Comparison of ENCODE assay signal across 17 cellular contexts in genomic region chr14:104700224-104700623, GRCh38. TPM values are rescaled to one million over a fixed set of nuclear protein-coding genes. Genes with fewer than 3 reads are reported as not detected.
DNase-seq lines count a peak whose midpoint lies in the region; ATAC-seq, FAIRE-seq and TF ChIP-seq lines count a peak whose summit lies in the region.
"Had no signal": no experiment of that assay in that cellular context is flagged by ENCODE, and none has a peak within 500 bp of the region (broad histone marks: within the 10 kb centered on the region; RNA-seq: fewer than 3 reads in every experiment).

No MANE protein-coding gene starts in this region.

- no peaks in the 10 kb centered on the region for H3K27me3 ChIP-seq in CD4-positive, alpha-beta T cell (ENCODE audit: control insufficient read depth, insufficient read depth, low read length)
- H3K27me3 ChIP-seq in IMR-90 (ENCODE audit: control insufficient read depth, insufficient read depth, low read length) = no peaks in the 10 kb centered on the region
- H3K27me3 ChIP-seq in H1 (replicated peaks in 1 of 4; ENCODE audit: control insufficient read depth in 3 of 4, extremely low read depth in 1 of 4, insufficient read depth in 3 of 4, low read length in 3 of 4) = no peaks in the 10 kb centered on the region; a peak in 1 of 7 replicates
- H3K27me3 ChIP-seq in body of pancreas = no peaks in the 10 kb centered on the region

- 0 out of 2 replicates have a peak overlapping the region, but pooled peaks have one; percentile 50 for H2BK12ac ChIP-seq in H1 (ENCODE audit: low read depth, low read length)

- intact Hi-C loops in CD4-positive, alpha-beta T cell (cut with DNase I, micrococcal nuclease) = no loop called here
- intact Hi-C loops in IMR-90 (cut with micrococcal nuclease) = no loop called here
- intact Hi-C loops in body of pancreas (cut with DNase I) = loop anchor here (5.0 kb wide), 1 partner anchor 48 kb away; no protein-coding TSS in a partner anchor

- no peak overlapping the region for H4K91ac ChIP-seq in IMR-90 (ENCODE audit: insufficient read depth, low read depth, low read length)
- H4K91ac ChIP-seq in H1 (replicated peaks; ENCODE audit: insufficient read length, low read length) = peak overlapping the region; percentile 34

- H3K79me2 ChIP-seq in H1 (ENCODE audit: control insufficient read depth in 1 of 2, insufficient read depth in 2 of 2, low read length in 2 of 2) = no peaks in the 10 kb centered on the region

- POLR2A ChIA-PET in CD4-positive, alpha-beta T cell (lab: Charles Lee) = no interaction called here
- POLR2A ChIA-PET in IMR-90 (lab: Charles Lee; ENCODE audit: unreplicated experiment) = interaction anchor here (0.6 kb wide), 1 partner anchor 52 kb away, joined by 3 read pairs; no protein-coding TSS in a partner anchor
- POLR2A ChIA-PET in H1 (lab: Charles Lee; ENCODE audit: partially characterized antibody) = interaction anchor here (1.7 to 1.8 kb wide), 2 partner anchors 22 to 69 kb away, joined by 4 to 6 read pairs; no protein-coding TSS in a partner anchor

- H3K56ac ChIP-seq in IMR-90 (ENCODE audit: extremely low read depth, insufficient read depth, low read length) = no peak overlapping the region
- no peak overlapping the region for H3K56ac ChIP-seq in H1 (replicated peaks; ENCODE audit: insufficient read length, low read depth, low read length)

- peaks cover 77% of the 10 kb centered on the region for H4K20me1 ChIP-seq in IMR-90 (ENCODE audit: insufficient read depth, low read length)
- H4K20me1 ChIP-seq in H1 (replicated peaks in 1 of 2; ENCODE audit: control insufficient read depth in 1 of 2, insufficient read depth in 2 of 2, low read length in 2 of 2) = peaks cover 1 to 31% of the 10 kb centered on the region in 2 experiments

- ATAC-seq in CD4-positive, alpha-beta T cell (ENCODE audit: poor library complexity) = no peak
- ATAC-seq in IMR-90 (ENCODE audit: low read depth) = no peak
- ATAC-seq in GM21528 (IDR thresholded peaks at IDR 0.05; ENCODE audit: low FRiP score, unreplicated experiment) = no peak
- no peak for ATAC-seq in body of pancreas

- H2AK5ac ChIP-seq in IMR-90 (ENCODE audit: low read depth, low read length) = no peak overlapping the region
- H2AK5ac ChIP-seq in H1 (ENCODE audit: low read depth, low read length) = no peak overlapping the region

- H3K79me1 ChIP-seq in IMR-90 (ENCODE audit: low read depth in 1 of 2, low read length in 2 of 2) = peaks cover 12 to 83% of the 10 kb centered on the region in 2 experiments
- 0 out of 2 replicates have a peak, but pooled peaks cover 5% of the 10 kb centered on the region for H3K79me1 ChIP-seq in H1 (ENCODE audit: low read depth, low read length)

- no peak overlapping the region for H3K27ac Mint-ChIP-seq in CD4-positive, alpha-beta T cell
- peak overlapping the region; percentile 23 for H3K27ac Mint-ChIP-seq in osteocyte (ENCODE audit: unreplicated experiment)
- H3K27ac Mint-ChIP-seq: activated naive CD4-positive, alpha-beta T cell treated with anti-CD3 and anti-CD28 coated beads for 36 hours had no signal

- H3K4me1 Mint-ChIP-seq in CD4-positive, alpha-beta T cell (ENCODE audit: low read depth) = peaks cover 21% of the 10 kb centered on the region
- peaks cover 35% of the 10 kb centered on the region for H3K4me1 Mint-ChIP-seq in osteocyte (ENCODE audit: unreplicated experiment)

- H3K4me1 ChIP-seq in IMR-90 (ENCODE audit: control insufficient read depth, insufficient read depth, low read length) = peaks cover 15% of the 10 kb centered on the region
- peaks cover 0 to 17% (median 12%) of the 10 kb centered on the region in 4 experiments; a peak in 5 of 7 replicates for H3K4me1 ChIP-seq in H1 (replicated peaks in 1 of 4; ENCODE audit: control insufficient read depth in 3 of 4, insufficient read depth in 4 of 4, low read length in 3 of 4)
- no peaks in the 10 kb centered on the region for H3K4me1 ChIP-seq in body of pancreas

- peak overlapping the region; percentile 14 for H2AFZ ChIP-seq in IMR-90 (replicated peaks; ENCODE audit: low read length, poor library complexity)
- H2AFZ ChIP-seq in H1 (ENCODE audit: low read length) = no peak overlapping the region
- H2AFZ ChIP-seq: PC-9 had no signal

- CTCF ChIA-PET in CD4-positive, alpha-beta T cell (lab: Charles Lee) = no interaction called here
- CTCF ChIA-PET in IMR-90 (lab: Yijun Ruan, JAX) (no interaction called here), H1 (lab: Charles Lee; ENCODE audit: partially characterized antibody) (interaction anchor here (0.8 to 9.1 kb wide), 8 partner anchors 9 to 54 kb away, joined by 3 to 70 read pairs (median 3); no protein-coding TSS in a partner anchor)

- H3K9me3 Mint-ChIP-seq in CD4-positive, alpha-beta T cell = no peaks in the 10 kb centered on the region
- H3K9me3 Mint-ChIP-seq in osteocyte (ENCODE audit: unreplicated experiment) = no peaks in the 10 kb centered on the region
- H3K9me3 Mint-ChIP-seq: activated naive CD4-positive, alpha-beta T cell treated with anti-CD3 and anti-CD28 coated beads for 36 hours had no signal

- H2BK120ac ChIP-seq in IMR-90 (ENCODE audit: low read depth, low read length) (no peak overlapping the region), H1 (replicated peaks; ENCODE audit: low read depth, low read length) (no peak overlapping the region)

- H2BK15ac ChIP-seq in IMR-90 (ENCODE audit: low read depth, low read length) (no peak overlapping the region), H1 (ENCODE audit: low read length) (no peak overlapping the region)

- no peaks in the 10 kb centered on the region; the same call in 1 of the 2 replicates for H3K23me2 ChIP-seq in H1 (ENCODE audit: low read depth, low read length)

- H3K4me2 ChIP-seq in IMR-90 (ENCODE audit: low read depth, low read length) (no peak overlapping the region), H1 (ENCODE audit: insufficient read depth in 1 of 2, low read depth in 2 of 2, low read length in 2 of 2) (no peak overlapping the region; a peak in 1 of 4 replicates)
- H3K4me2 ChIP-seq: PC-9 had no signal

- peaks cover 20% of the 10 kb centered on the region for H3K36me3 Mint-ChIP-seq in CD4-positive, alpha-beta T cell (ENCODE audit: low read depth)
- peaks cover 9% of the 10 kb centered on the region for H3K36me3 Mint-ChIP-seq in osteocyte (ENCODE audit: unreplicated experiment)

- no TSS peak for BruUV-seq in IMR-90 (replicated peaks; lab: Mats Ljungman, UMichigan)

- H4K5ac ChIP-seq in IMR-90 (ENCODE audit: low read depth, low read length) (no peak overlapping the region), H1 (ENCODE audit: insufficient read length, low read depth, low read length) (no peak overlapping the region)

- no peaks in the 10 kb centered on the region for H3K9me3 ChIP-seq in CD4-positive, alpha-beta T cell (ENCODE audit: control insufficient read depth, low read length)
- H3K9me3 ChIP-seq in IMR-90 (ENCODE audit: control insufficient read depth, insufficient read depth, low read length) (no peaks in the 10 kb centered on the region), H1 (ENCODE audit: insufficient read depth in 2 of 2, low read depth in 1 of 2, low read length in 1 of 2) (peaks cover 6 to 17% of the 10 kb centered on the region in 2 experiments), body of pancreas (no peaks in the 10 kb centered on the region)

- H2BK20ac ChIP-seq in IMR-90 (ENCODE audit: low read depth, low read length) = no peak overlapping the region
- 0 out of 2 replicates have a peak overlapping the region, but pooled peaks have one; percentile 61 for H2BK20ac ChIP-seq in H1 (ENCODE audit: low read length)

- no peak overlapping the region for H4K8ac ChIP-seq in IMR-90 (ENCODE audit: low read depth in 2 of 2, low read length in 2 of 2)
- peak overlapping the region; percentile 71 for H4K8ac ChIP-seq in H1 (ENCODE audit: extremely low read depth, insufficient read depth, low read length)

- no peak for DNase-seq in CD4-positive, alpha-beta T cell
- DNase-seq in IMR-90 = no peak
- no peak for DNase-seq in H1 (ENCODE audit: low read depth in 1 of 2, low spot score in 2 of 2)
- no peak for DNase-seq in osteocyte (ENCODE audit: extremely low spot score, unreplicated experiment)
- DNase-seq in HuH-7 (ENCODE audit: low spot score) = no peak
- no peak for DNase-seq in NCI-H1105 (lab: John Stamatoyannopoulos, UW)
- DNase-seq in body of pancreas = no peak
- DNase-seq: activated CD4-positive, alpha-beta T cell treated with anti-CD3 and anti-CD28 coated beads, Interleukin-2, amount 50 U/mL, for 4 hours; activated naive CD4-positive, alpha-beta T cell treated with anti-CD3 and anti-CD28 coated beads for 36 hours; activated T-cell treated with anti-CD3 and anti-CD28 coated beads for 4 hours; dermis blood vessel endothelial cell; NCI-H1092 treated with DMSO at 0.1 percent for 48 hours; NCI-H2227 treated with DMSO at 0.1 percent for 48 hours; PC-9; stimulated activated CD4-positive, alpha-beta T cell treated with anti-CD3 and anti-CD28 coated beads, Interleukin-2, amount 100 ng/mL, for 48 hours had no signal

- TF ChIP-seq POLR2A in IMR-90 (IDR thresholded peaks at IDR 0.05; ENCODE audit: low read depth, low read length) (no peak), H1 (IDR thresholded peaks at IDR 0.05; ENCODE audit: control extremely low read depth in 1 of 2, low read depth in 2 of 2, low read length in 2 of 2) (no peak), body of pancreas (IDR thresholded peaks at IDR 0.05) (no peak)

- no peak for FAIRE-seq in H1 (lab: Jason Lieb, UNC)
- FAIRE-seq: H54 had no signal

- H3K14ac ChIP-seq in IMR-90 (replicated peaks; ENCODE audit: low read depth, low read length) = no peak overlapping the region
- no peak overlapping the region for H3K14ac ChIP-seq in H1 (ENCODE audit: insufficient read length)

- H3K4me3 ChIP-seq in IMR-90 (ENCODE audit: insufficient read depth, low read depth, low read length) (no peak overlapping the region), H1 (ENCODE audit: extremely low read depth in 1 of 4, insufficient read depth in 2 of 4, low read depth in 3 of 4, low read length in 4 of 4) (no peak overlapping the region), body of pancreas (no peak overlapping the region)
- H3K4me3 ChIP-seq: PC-9 had no signal

- no peak overlapping the region for H3K18ac ChIP-seq in IMR-90 (ENCODE audit: low read depth, low read length)
- peak overlapping the region; percentile 48 for H3K18ac ChIP-seq in H1 (ENCODE audit: extremely low read depth, low read length)

- no peak for TF ChIP-seq RAD21 in IMR-90 (IDR thresholded peaks at IDR 0.05; ENCODE audit: low read length)
- no peak for TF ChIP-seq RAD21 in H1 (IDR thresholded peaks at IDR 0.05 in 1 of 2, conservative IDR thresholded peaks at IDR 0.05 in 1 of 2; ENCODE audit: low read depth in 2 of 2, low read length in 2 of 2)

- H3K4ac ChIP-seq in IMR-90 (ENCODE audit: low read depth, low read length) = no peak overlapping the region
- no peak overlapping the region for H3K4ac ChIP-seq in H1 (replicated peaks; ENCODE audit: insufficient read length, low read depth, low read length)

- H2AK9ac ChIP-seq in IMR-90 (replicated peaks; ENCODE audit: low read depth, low read length, poor library complexity) = peak overlapping the region; percentile 28

- H3K36me3 ChIP-seq in IMR-90 (ENCODE audit: control insufficient read depth, insufficient read depth, low read length) = peaks cover 56% of the 10 kb centered on the region
- peaks cover 0 to 29% (median 12%) of the 10 kb centered on the region in 4 experiments; a peak in 6 of 8 replicates for H3K36me3 ChIP-seq in H1 (ENCODE audit: control insufficient read depth in 2 of 4, insufficient read depth in 4 of 4, low read length in 3 of 4)
- peaks cover 0 to 1% of the 10 kb centered on the region in 2 donors for H3K36me3 ChIP-seq in body of pancreas (replicated peaks in 1 of 2; ENCODE audit: insufficient read depth in 1 of 2, low read depth in 2 of 2)

- H3K27me3 Mint-ChIP-seq in CD4-positive, alpha-beta T cell = no peaks in the 10 kb centered on the region
- H3K27me3 Mint-ChIP-seq in osteocyte (ENCODE audit: unreplicated experiment) = no peaks in the 10 kb centered on the region

- H3K27ac ChIP-seq in CD4-positive, alpha-beta T cell (ENCODE audit: low read depth, low read length) = peak overlapping the region; percentile 17
- H3K27ac ChIP-seq in IMR-90 (ENCODE audit: insufficient read depth, low read length) (no peak overlapping the region), H1 (ENCODE audit: low read depth, low read length) (no peak overlapping the region), body of pancreas (no peak overlapping the region)
- H3K27ac ChIP-seq: PC-9 had no signal

- H3K9ac ChIP-seq in IMR-90 (ENCODE audit: low read depth, low read length) (no peak overlapping the region), H1 (replicated peaks in 1 of 4; ENCODE audit: extremely low read depth in 1 of 4, low read depth in 3 of 4, low read length in 3 of 4) (no peak overlapping the region)

- in situ Hi-C loops in IMR-90 (cut with MboI; ENCODE audit: low sequenced_read_pairs) = no loop called here

- no peaks in the 10 kb centered on the region; the same call in 1 of the 2 replicates for H3K9me1 ChIP-seq in IMR-90 (ENCODE audit: insufficient read depth, low read length)

- WGBS in IMR-90 (ENCODE audit: extremely low coverage in 2 of 2, insufficient read length in 1 of 2), 2 experiments = 73% methylated on average over 9 of the region's 13 CpGs; no CpG with 5 or more reads in 1 of the 2 experiments
- 80% methylated on average over 13 of the region's 13 CpGs; no CpG with 5 or more reads in 1 of the 2 experiments for WGBS in H1 (ENCODE audit: extremely low coverage in 1 of 2, insufficient coverage in 1 of 2, insufficient read length in 1 of 2, insufficient replicate concordance in 2 of 2, low coverage in 1 of 2, low lambda C conversion rate in 2 of 2, missing lambda C conversion rate in 1 of 2), 2 experiments
- WGBS in body of pancreas, 2 donors = 78% methylated on average over 13 of the region's 13 CpGs; no CpG with 5 or more reads in 1 of the 2 donors

- H3K4me3 Mint-ChIP-seq in CD4-positive, alpha-beta T cell = no peak overlapping the region
- H3K4me3 Mint-ChIP-seq in osteocyte (ENCODE audit: unreplicated experiment) = no peak overlapping the region
- H3K4me3 Mint-ChIP-seq: activated naive CD4-positive, alpha-beta T cell treated with anti-CD3 and anti-CD28 coated beads for 36 hours had no signal

- H2BK5ac ChIP-seq in IMR-90 (ENCODE audit: low read depth, low read length, poor library complexity, severe bottlenecking) (no peak overlapping the region), H1 (ENCODE audit: low read depth, low read length) (peak overlapping the region; percentile 66; the same call in 1 of the 2 replicates)

- no peak for TF ChIP-seq CTCF in CD4-positive, alpha-beta T cell (IDR thresholded peaks at IDR 0.05)
- TF ChIP-seq CTCF in IMR-90 (conservative IDR thresholded peaks at IDR 0.05; ENCODE audit: low read depth, low read length) (no peak), H1 (IDR thresholded peaks at IDR 0.05; ENCODE audit: control extremely low read depth in 1 of 3, insufficient read depth in 1 of 3, low read depth in 1 of 3, low read length in 3 of 3) (no peak), osteocyte (IDR thresholded peaks at IDR 0.05) (no peak), body of pancreas (IDR thresholded peaks at IDR 0.05) (no peak)

- dilution Hi-C loops in IMR-90 (cut with HindIII; ENCODE audit: low sequenced_read_pairs, unreplicated experiment) = no loop called here

- no peak for TF ChIP-seq EP300 in H1 (IDR thresholded peaks at IDR 0.05; ENCODE audit: borderline replicate concordance in 1 of 2, low read depth in 2 of 2, low read length in 2 of 2)

- H3K23ac ChIP-seq in IMR-90 (ENCODE audit: low read depth, low read length) (no peak overlapping the region), H1 (ENCODE audit: insufficient read length) (no peak overlapping the region)

RNA-seq across cellular contexts. Expression of gene INF2, which starts 10.8 kb away (rescaled TPM):
- total RNA-seq in CD4-positive, alpha-beta T cell = 10 to 100 TPM; 74.9 to 76.9 TPM
- 16.8 and 20.0 TPM in 2 replicates for total RNA-seq in IMR-90 (2012; rRNA removed)
- polyA plus RNA-seq in IMR-90 (2012; rRNA removed) = 62.1 and 76.2 TPM in 2 replicates
- 39.3 and 68.1 TPM in 2 replicates for polyA plus RNA-seq in IMR-90 (2012; cell fraction: cytosol; rRNA removed)
- 179 and 366 TPM in 2 replicates for polyA plus RNA-seq in IMR-90 (2012; cell fraction: nucleus; rRNA removed; ENCODE audit: low replicate concordance)
- 54.0 and 59.5 TPM in 2 replicates for total RNA-seq in H1 (2021; fragmentation: NEBNext Ultra II Directional; extraction: Animal tissue kit (Norgen Biotek cat#: 25700))
- 29.1 and 42.3 TPM in 2 replicates for polyA plus RNA-seq in H1 (2011; rRNA removed)
- 28.5 TPM for polyA plus RNA-seq in H1 (2011; cell fraction: cytosol; rRNA removed)
- 143 TPM for polyA plus RNA-seq in H1 (2011; cell fraction: nucleus; rRNA removed)
- 27.3 to 49.9 TPM (median 47.0 TPM) in 4 replicates for polyA plus RNA-seq in H1 (2012, experiment 1 of 2)
- 33.6 TPM for polyA plus RNA-seq in H1 (2012, experiment 2 of 2)
- 36.0 TPM for polyA plus RNA-seq in H1 (2013, experiment 1 of 2)
- polyA plus RNA-seq in H1 (2013, experiment 2 of 2) = 32.6 TPM
- polyA minus RNA-seq in H1 (2011; rRNA and poly(A)+ RNA removed) = 12.8 and 15.1 TPM in 2 replicates
- 22.1 TPM for polyA minus RNA-seq in H1 (2011; cell fraction: cytosol; rRNA and poly(A)+ RNA removed)
- 27.8 TPM for polyA minus RNA-seq in H1 (2011; cell fraction: nucleus; rRNA and poly(A)+ RNA removed)
- 124 and 130 TPM in 2 replicates for total RNA-seq in osteocyte
- total RNA-seq in body of pancreas = 10 to 100 TPM; 46.2 to 90.3 TPM

RNA-seq across cellular contexts. Expression of gene ADSS1, which starts 23.8 kb away (rescaled TPM):
- 1 to 10 TPM; 2.0 to 2.7 TPM for total RNA-seq in CD4-positive, alpha-beta T cell
- 1.8 and 2.5 TPM in 2 replicates for total RNA-seq in IMR-90 (2012; rRNA removed)
- polyA plus RNA-seq in IMR-90 (2012; rRNA removed) = 3.9 and 5.2 TPM in 2 replicates
- polyA plus RNA-seq in IMR-90 (2012; cell fraction: cytosol; rRNA removed) = 5.9 and 6.5 TPM in 2 replicates
- polyA plus RNA-seq in IMR-90 (2012; cell fraction: nucleus; rRNA removed; ENCODE audit: low replicate concordance) = 28.6 and 32.1 TPM in 2 replicates
- 7.9 and 8.9 TPM in 2 replicates for total RNA-seq in H1 (2021; fragmentation: NEBNext Ultra II Directional; extraction: Animal tissue kit (Norgen Biotek cat#: 25700))
- 7.1 and 9.4 TPM in 2 replicates for polyA plus RNA-seq in H1 (2011; rRNA removed)
- 12.8 TPM for polyA plus RNA-seq in H1 (2011; cell fraction: cytosol; rRNA removed)
- polyA plus RNA-seq in H1 (2011; cell fraction: nucleus; rRNA removed) = 43.4 TPM
- polyA plus RNA-seq in H1 (2012, experiment 1 of 2) = 8.2 to 15.0 TPM (median 11.8 TPM) in 4 replicates
- polyA plus RNA-seq in H1 (2012, experiment 2 of 2) = 9.8 TPM
- 6.2 TPM for polyA plus RNA-seq in H1 (2013, experiment 1 of 2)
- polyA plus RNA-seq in H1 (2013, experiment 2 of 2) = 5.8 TPM
- polyA minus RNA-seq in H1 (2011; rRNA and poly(A)+ RNA removed) = 3.2 and 7.1 TPM in 2 replicates
- 2.6 TPM for polyA minus RNA-seq in H1 (2011; cell fraction: cytosol; rRNA and poly(A)+ RNA removed)
- 11.0 TPM for polyA minus RNA-seq in H1 (2011; cell fraction: nucleus; rRNA and poly(A)+ RNA removed)
- total RNA-seq in osteocyte = 3.7 and 4.5 TPM in 2 replicates
- total RNA-seq in body of pancreas = 1 to 10 TPM; 4.0 to 4.7 TPM

RNA-seq across cellular contexts. Expression of gene SIVA1, which starts 52.7 kb away (rescaled TPM):
- total RNA-seq in CD4-positive, alpha-beta T cell = 100 to 1,000 TPM; 111 to 124 TPM
- total RNA-seq in IMR-90 (2012; rRNA removed) (132 and 166 TPM in 2 replicates), osteocyte (50.1 and 52.3 TPM in 2 replicates), body of pancreas (100 to 1,000 TPM; 111 to 130 TPM)
- polyA plus RNA-seq in IMR-90 (2012; rRNA removed) (184 and 248 TPM in 2 replicates), H1 (2011; rRNA removed) (517 and 589 TPM in 2 replicates)
- polyA plus RNA-seq in IMR-90 (2012; cell fraction: cytosol; rRNA removed) = 392 and 403 TPM in 2 replicates
- 69.2 and 188 TPM in 2 replicates for polyA plus RNA-seq in IMR-90 (2012; cell fraction: nucleus; rRNA removed; ENCODE audit: low replicate concordance)
- 123 and 135 TPM in 2 replicates for total RNA-seq in H1 (2021; fragmentation: NEBNext Ultra II Directional; extraction: Animal tissue kit (Norgen Biotek cat#: 25700))
- 330 TPM for polyA plus RNA-seq in H1 (2011; cell fraction: cytosol; rRNA removed)
- polyA plus RNA-seq in H1 (2011; cell fraction: nucleus; rRNA removed) = 307 TPM
- polyA plus RNA-seq in H1 (2012, experiment 1 of 2) = 85.5 to 181 TPM (median 172 TPM) in 4 replicates
- polyA plus RNA-seq in H1 (2012, experiment 2 of 2) = 271 TPM
- 207 TPM for polyA plus RNA-seq in H1 (2013, experiment 1 of 2)
- 187 TPM for polyA plus RNA-seq in H1 (2013, experiment 2 of 2)
- polyA minus RNA-seq in H1 (2011; rRNA and poly(A)+ RNA removed) = 23.9 and 34.6 TPM in 2 replicates
- 70.6 TPM for polyA minus RNA-seq in H1 (2011; cell fraction: cytosol; rRNA and poly(A)+ RNA removed)
- 52.2 TPM for polyA minus RNA-seq in H1 (2011; cell fraction: nucleus; rRNA and poly(A)+ RNA removed)
